In genomic region chrX:48468693-48469691, GRCh38 we compare ENCODE assay signal across 9 cellular contexts. TPM values are rescaled to one million over a fixed set of nuclear protein-coding genes. Genes with fewer than 3 reads are reported as not detected.
A peak's percentile ranks its signal among the peaks of the same experiment; 100 is the strongest.
DNase-seq lines count a peak whose midpoint lies in the region; ATAC-seq and TF ChIP-seq lines count a peak whose summit lies in the region.
"Had no signal": no experiment of that assay in that cellular context is flagged by ENCODE, and none has a peak within 500 bp of the region (broad histone marks: within the 10 kb centered on the region; RNA-seq: fewer than 3 reads in every experiment).

No MANE protein-coding gene starts in this region.

- TF ChIP-seq CTCF in GM12865 (IDR thresholded peaks at IDR 0.05; ENCODE audit: insufficient read depth, low read depth, low read length, missing control alignments) = peak; percentile 33
- peak; percentile 43 for TF ChIP-seq CTCF in MM.1S (IDR thresholded peaks at IDR 0.05; ENCODE audit: low read length)
- peak; percentile 25 for TF ChIP-seq CTCF in kidney epithelial cell (IDR thresholded peaks at IDR 0.05; ENCODE audit: insufficient read depth, low read length, poor library complexity, severe bottlenecking)

- DNase-seq in GM12865 (ENCODE audit: low read depth) (peak; percentile 56), MM.1S (peak; percentile 56), kidney epithelial cell (ENCODE audit: low read depth) (no peak), iPS-NIHi11 (ENCODE audit: low spot score) (no peak), HuH-7 (ENCODE audit: low spot score) (no peak)
- peak; percentile 15 for DNase-seq in activated T-helper 9 cell treated with anti-CD3 and anti-CD28 coated beads, Interleukin-2, amount 50 U/mL, for 16 hours (ENCODE audit: low read depth)

- peak overlapping the region; percentile 88 for H3K9ac ChIP-seq in MM.1S (ENCODE audit: low read length)
- H3K9ac ChIP-seq in stomach smooth muscle (ENCODE audit: low read length in 2 of 2) = no peak overlapping the region

- H3K4me1 ChIP-seq in MM.1S (ENCODE audit: low read length) (no peaks in the 10 kb centered on the region), stomach smooth muscle (ENCODE audit: control insufficient read depth, insufficient read depth, low read length) (peaks cover 3% of the 10 kb centered on the region)

- H3F3A ChIP-seq in MM.1S (ENCODE audit: insufficient read depth, low read length) = no peaks in the 10 kb centered on the region

- H3K4me2 ChIP-seq in MM.1S (ENCODE audit: low read depth, low read length) = peak overlapping the region; percentile 74

- H2AFZ ChIP-seq in MM.1S (ENCODE audit: low read length) = peak overlapping the region; percentile 49

- H3K4me3 ChIP-seq in GM12865 (ENCODE audit: low read depth, low read length) (peak overlapping the region; percentile 85), MM.1S (ENCODE audit: low read length) (peak overlapping the region; percentile 86), kidney epithelial cell (ENCODE audit: low read depth, low read length) (peak overlapping the region; percentile 42), stomach smooth muscle (ENCODE audit: low read length in 2 of 2) (peak overlapping the region; percentile 35 to 40)

- no peaks in the 10 kb centered on the region for H3K9me3 ChIP-seq in MM.1S (replicated peaks; ENCODE audit: insufficient read depth, low read length)
- no peaks in the 10 kb centered on the region for H3K9me3 ChIP-seq in stomach smooth muscle (ENCODE audit: control insufficient read depth in 2 of 2, low read length in 2 of 2)

- peaks cover 46% of the 10 kb centered on the region for H3K79me2 ChIP-seq in MM.1S (ENCODE audit: low read length)

- no peaks in the 10 kb centered on the region for H3K9me2 ChIP-seq in MM.1S (replicated peaks; ENCODE audit: insufficient read depth, low read length)

- H3K27me3 ChIP-seq in MM.1S (replicated peaks; ENCODE audit: insufficient read depth, low read length) (no peaks in the 10 kb centered on the region), kidney epithelial cell (ENCODE audit: control insufficient read depth, insufficient read depth, low read length) (peaks cover 2% of the 10 kb centered on the region), stomach smooth muscle (ENCODE audit: control insufficient read depth in 1 of 2, insufficient read depth in 2 of 2, low read length in 2 of 2) (peaks cover 0 to 19% of the 10 kb centered on the region in 2 donors)

- H3K27ac ChIP-seq in MM.1S (ENCODE audit: low read length) (peak overlapping the region; percentile 46; the same call in 1 of the 2 replicates), stomach smooth muscle (ENCODE audit: low read length) (no peak overlapping the region)

- H4K20me1 ChIP-seq in MM.1S (ENCODE audit: insufficient read depth, low read length) = no peaks in the 10 kb centered on the region

- H3K36me3 ChIP-seq in MM.1S (replicated peaks; ENCODE audit: insufficient read depth, low read length) (no peaks in the 10 kb centered on the region), kidney epithelial cell (ENCODE audit: control insufficient read depth, insufficient read depth, low read length) (no peaks in the 10 kb centered on the region), stomach smooth muscle (ENCODE audit: control insufficient read depth in 2 of 2, insufficient read depth in 2 of 2, low read length in 2 of 2) (no peaks in the 10 kb centered on the region)

- no peak for ATAC-seq in HG03565 (IDR thresholded peaks at IDR 0.05; ENCODE audit: unreplicated experiment)

RNA-seq across cellular contexts. Expression of gene SLC38A5, which starts 1.1 kb away (rescaled TPM):
- 28.3 and 32.8 TPM in 2 replicates for total RNA-seq in kidney epithelial cell
- total RNA-seq: HT1080 had no signal

RNA-seq across cellular contexts. Expression of gene FTSJ1, which starts 7.0 kb away (rescaled TPM):
- 80.3 and 91.4 TPM in 2 replicates for total RNA-seq in kidney epithelial cell

RNA-seq across cellular contexts. Expression of gene PORCN, which starts 39.8 kb away (rescaled TPM):
- 12.7 and 14.5 TPM in 2 replicates for total RNA-seq in kidney epithelial cell

RNA-seq across cellular contexts. Expression of gene EBP, which starts 52.6 kb away (rescaled TPM):
- total RNA-seq in kidney epithelial cell = 40.2 and 72.5 TPM in 2 replicates

RNA-seq across cellular contexts. Expression of gene SSX4B, which starts 57.2 kb away (rescaled TPM):
- not detected in 2 replicates for total RNA-seq in kidney epithelial cell

Comparison
In these comparisons a context has a peak if more than half of its experiments do, and no peak if none do; other contexts are left out.
1. DNase-seq: peak in GM12865 (single experiment), MM.1S (single experiment) and activated T-helper 9 cell treated with anti-CD3 and anti-CD28 coated beads, Interleukin-2, amount 50 U/mL, for 16 hours (single experiment); none in kidney epithelial cell (single experiment), iPS-NIHi11 (single experiment) and HuH-7 (single experiment).
2. Peak in every context shown above with its lines, with median percentiles within 50 percentile points of each other: H3K4me3 ChIP-seq and CTCF ChIP-seq.